23 cellular contexts compared by ENCODE assay signal in genomic region chr10:1359599-1359955, GRCh38.
DNase-seq lines count a peak whose midpoint lies in the region; ATAC-seq and TF ChIP-seq lines count a peak whose summit lies in the region.
"Had no signal": no experiment of that assay in that cellular context is flagged by ENCODE, and none has a peak within 500 bp of the region (broad histone marks: within the 10 kb centered on the region; RNA-seq: fewer than 3 reads in every experiment).

No MANE protein-coding gene starts in this region.

- H3T11ph ChIP-seq in H9 (ENCODE audit: low read length), result no peak overlapping the region

- H4K20me1 ChIP-seq in H9 (ENCODE audit: control insufficient read depth, insufficient read depth, insufficient read length), result no peaks in the 10 kb centered on the region

- H3K4me1 ChIP-seq in H9 (ENCODE audit: insufficient read depth, low read length), result no peaks in the 10 kb centered on the region; the same call in 1 of the 2 replicates
- H3K4me1 ChIP-seq in testis, result peaks cover 3% of the 10 kb centered on the region
- H3K4me1 ChIP-seq: ascending aorta, stomach had no signal

- no peak overlapping the region for H2AFZ ChIP-seq in H9 (ENCODE audit: low read length)
- H2AFZ ChIP-seq: hepatocyte, PC-9 had no signal

- no peak overlapping the region for H4K8ac ChIP-seq in H9 (replicated peaks; ENCODE audit: insufficient read length, low read depth, low read length)

- H3K27ac Mint-ChIP-seq in activated T-cell treated with anti-CD3 and anti-CD28 coated beads, Interleukin-2, amount 50 U/mL, for 72 hours, result no peak overlapping the region
- peak overlapping the region in 2 of 3 experiments; percentile 29 to 95; a peak in 3 of 7 replicates for H3K27ac Mint-ChIP-seq in H9

- H3K9me3 ChIP-seq in H9 (ENCODE audit: control insufficient read depth, low read depth, low read length), result no peaks in the 10 kb centered on the region
- no peaks in the 10 kb centered on the region for H3K9me3 ChIP-seq in testis
- H3K9me3 ChIP-seq: ascending aorta had no signal

- H2BK15ac ChIP-seq in H9 (ENCODE audit: low read depth, low read length), result no peak overlapping the region

- H4K91ac ChIP-seq in H9 (ENCODE audit: insufficient read length, low read depth, low read length), result no peak overlapping the region

- H3K4ac ChIP-seq in H9 (ENCODE audit: low read depth, low read length), result no peak overlapping the region

- DNase-seq in activated T-cell treated with anti-CD3 and anti-CD28 coated beads, Interleukin-2, amount 50 U/mL, for 72 hours, result no peak
- DNase-seq in activated T-cell treated with anti-CD3 and anti-CD28 coated beads for 4 hours, result no peak
- no peak for DNase-seq in H9
- no peak for DNase-seq in epithelial cell of prostate (ENCODE audit: low read depth, low spot score)
- peak; percentile 28 for DNase-seq in stimulated activated CD8-positive, alpha-beta memory T cell treated with anti-CD3 and anti-CD28 coated beads, Interleukin-4, amount 100 ng/mL, for 48 hours
- DNase-seq in testis, result no peak
- DNase-seq in NCI-H526 treated with DMSO at 0.1 percent for 48 hours (lab: John Stamatoyannopoulos, UW), result no peak
- DNase-seq: activated CD8-positive, alpha-beta memory T cell treated with anti-CD3 and anti-CD28 coated beads, Interleukin-2, amount 50 U/mL, for 4 hours; C1 segment of cervical spinal cord; GDM1; GOT3; NCI-H1105 treated with DMSO at 0.1 percent for 48 hours; NCI-H2081; NCI-H446; nucleus accumbens; PC-9; SIG-M5; stimulated activated CD4-positive, alpha-beta T cell treated with anti-CD3 and anti-CD28 coated beads, Interleukin-4, amount 100 ng/mL, for 1 hour; stomach had no signal

- TF ChIP-seq POLR2A in testis (IDR thresholded peaks at IDR 0.05), result no peak

- TF ChIP-seq CTCF in H9 (conservative IDR thresholded peaks at IDR 0.05) (no peak), testis (IDR thresholded peaks at IDR 0.05) (no peak)

- no peak overlapping the region for H3K4me2 ChIP-seq in H9 (ENCODE audit: insufficient read depth, insufficient read length, low read length)
- H3K4me2 ChIP-seq: PC-9 had no signal

- H4K5ac ChIP-seq in H9 (ENCODE audit: insufficient read length, low read depth, low read length), result no peak overlapping the region

- intact Hi-C loops in testis (cut with DNase I; ENCODE audit: low total_unique reads), result no loop called here

- H3K9ac ChIP-seq in H9 (ENCODE audit: extremely low read depth, insufficient read length, low read length), result no peak overlapping the region

- H2AK5ac ChIP-seq in H9 (ENCODE audit: insufficient read length, low read length), result no peak overlapping the region

- H3K4me1 Mint-ChIP-seq in activated T-cell treated with anti-CD3 and anti-CD28 coated beads, Interleukin-2, amount 50 U/mL, for 72 hours (ENCODE audit: low read depth), result peaks cover 18% of the 10 kb centered on the region
- H3K4me1 Mint-ChIP-seq in H9, result peaks cover 47% of the 10 kb centered on the region in 2 experiments

- H3K27me3 ChIP-seq in H9 (ENCODE audit: insufficient read depth, low read length), result no peaks in the 10 kb centered on the region
- H3K27me3 ChIP-seq in testis, result no peaks in the 10 kb centered on the region
- H3K27me3 ChIP-seq: ascending aorta, hepatocyte had no signal

- H3K36me3 ChIP-seq in testis (ENCODE audit: low read depth, missing control alignments), result no peaks in the 10 kb centered on the region
- H3K36me3 ChIP-seq: ascending aorta, stomach had no signal

- no peak overlapping the region for H3K4me3 ChIP-seq in testis
- H3K4me3 ChIP-seq: ascending aorta, hepatocyte, PC-9, stomach had no signal

- H3K14ac ChIP-seq in H9 (ENCODE audit: insufficient read depth, low read length), result no peak overlapping the region

- peak; percentile 13 to 26 for ATAC-seq in activated T-cell treated with anti-CD3 and anti-CD28 coated beads, Interleukin-2, amount 50 U/mL, for 72 hours (replicated peaks in 1 of 2)
- ATAC-seq in GM21717 (IDR thresholded peaks at IDR 0.05; ENCODE audit: unreplicated experiment), result no peak

- H2BK120ac ChIP-seq in H9 (ENCODE audit: low read depth, low read length, poor library complexity, severe bottlenecking), result no peak overlapping the region

- H2BK12ac ChIP-seq in H9 (ENCODE audit: insufficient read length, low read depth, low read length), result no peak overlapping the region

- no peaks in the 10 kb centered on the region for H3K9me3 Mint-ChIP-seq in activated T-cell treated with anti-CD3 and anti-CD28 coated beads, Interleukin-2, amount 50 U/mL, for 72 hours
- no peaks in the 10 kb centered on the region for H3K9me3 Mint-ChIP-seq in H9

- no peak overlapping the region for H3K23ac ChIP-seq in H9 (ENCODE audit: insufficient read length, low read depth, low read length)

- H3K27me3 Mint-ChIP-seq in activated T-cell treated with anti-CD3 and anti-CD28 coated beads, Interleukin-2, amount 50 U/mL, for 72 hours (ENCODE audit: low read depth), result peaks cover 35% of the 10 kb centered on the region
- H3K27me3 Mint-ChIP-seq in H9 (ENCODE audit: low read depth), result peaks cover 1% of the 10 kb centered on the region; the same call in 1 of the 2 replicates

- peak overlapping the region; percentile 47 to 60 for H3K4me3 Mint-ChIP-seq in activated T-cell treated with anti-CD3 and anti-CD28 coated beads, Interleukin-2, amount 50 U/mL, for 72 hours
- H3K4me3 Mint-ChIP-seq in H9, result no peak overlapping the region

- H2BK5ac ChIP-seq in H9 (ENCODE audit: insufficient read length, low read length), result no peak overlapping the region

- H3K79me1 ChIP-seq in H9 (ENCODE audit: insufficient read depth, low read depth, low read length, poor library complexity, severe bottlenecking), result no peaks in the 10 kb centered on the region

- H2BK20ac ChIP-seq in H9 (ENCODE audit: low read depth, low read length, poor library complexity, severe bottlenecking), result no peak overlapping the region

- H3K27ac ChIP-seq in H9 (ENCODE audit: insufficient read length, low read depth, low read length) (no peak overlapping the region), epithelial cell of prostate (peak overlapping the region; percentile 32), testis (no peak overlapping the region)
- H3K27ac ChIP-seq: ascending aorta, HL-60, PC-9, stomach had no signal

- H3K56ac ChIP-seq in H9 (ENCODE audit: insufficient read length, low read depth, low read length), result no peak overlapping the region

- no peak overlapping the region for H3K18ac ChIP-seq in H9 (ENCODE audit: insufficient read length, low read depth, low read length)

- H3K79me2 ChIP-seq in H9 (ENCODE audit: insufficient read depth, low read length), result no peaks in the 10 kb centered on the region
- H3K79me2 ChIP-seq: hepatocyte had no signal

- no peaks in the 10 kb centered on the region for H3K23me2 ChIP-seq in H9 (ENCODE audit: insufficient read length, low read depth, low read length, poor library complexity, severe bottlenecking)

- H3K36me3 Mint-ChIP-seq in activated T-cell treated with anti-CD3 and anti-CD28 coated beads, Interleukin-2, amount 50 U/mL, for 72 hours (ENCODE audit: insufficient read depth in 2 of 2), result no peaks in the 10 kb centered on the region
- H3K36me3 Mint-ChIP-seq in H9 (ENCODE audit: insufficient read depth in 1 of 3, low read depth in 3 of 3), result no peaks in the 10 kb centered on the region; a peak in 1 of 7 replicates

- no CpG with 5 or more reads among the region's 13 CpGs for WGBS in H9 (ENCODE audit: extremely low coverage, insufficient read length, low lambda C conversion rate)
- WGBS in testis, 2 donors, result 88 to 90% methylated on average over 10 to 13 of the region's 13 CpGs

Comparison
In these comparisons a context has a peak if more than half of its experiments do, and no peak if none do; other contexts are left out.
1. H3K4me3 Mint-ChIP-seq: peak in activated T-cell treated with anti-CD3 and anti-CD28 coated beads, Interleukin-2, amount 50 U/mL, for 72 hours (2 of 2); none in H9 (0 of 2).